In the genomic region with DNA sequence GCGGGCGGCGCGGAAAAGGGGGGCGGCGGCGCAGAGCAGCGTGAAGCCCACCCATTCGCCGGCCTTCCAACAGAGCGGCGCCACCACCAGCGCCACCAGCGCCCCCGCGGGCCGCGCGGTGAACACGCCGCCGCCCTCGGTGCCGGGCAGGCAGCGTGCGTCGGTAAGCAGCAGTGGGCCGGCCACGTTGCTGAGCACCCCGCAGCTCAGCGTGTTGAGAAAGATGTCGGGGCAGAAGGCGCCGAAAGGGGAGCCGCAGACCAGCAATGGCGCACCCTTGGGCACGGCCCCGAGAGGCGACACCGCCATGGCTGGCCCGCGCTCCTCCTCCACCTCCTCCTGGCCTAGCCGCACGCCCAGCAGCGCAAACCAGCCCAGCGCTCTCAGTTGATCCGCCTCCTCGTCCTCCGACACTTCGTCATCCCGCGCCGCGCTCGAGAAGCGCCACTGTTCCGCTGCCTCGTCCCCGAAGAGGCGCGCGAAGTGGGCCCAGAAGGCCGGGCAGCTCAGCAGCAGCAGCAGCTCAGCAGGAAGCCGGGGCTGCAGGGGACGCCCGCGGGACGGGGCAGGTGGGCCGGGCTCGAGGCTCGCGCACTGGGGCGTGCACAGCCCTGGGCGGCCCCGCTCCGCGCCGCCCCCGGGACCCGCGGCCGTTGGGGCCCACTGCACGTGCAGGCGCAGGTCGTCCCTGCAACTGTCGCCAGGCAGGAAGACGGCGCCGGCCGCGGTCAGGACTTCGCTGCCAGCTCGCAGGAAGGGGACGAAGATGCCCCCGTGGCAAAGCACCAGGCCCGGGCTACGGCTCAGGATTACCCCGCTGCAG, we compare ENCODE assay signal across 8 cellular contexts. TPM values are rescaled to one million over a fixed set of nuclear protein-coding genes. Genes with fewer than 3 reads are reported as not detected.
DNase-seq lines count a peak whose midpoint lies in the region; ATAC-seq, FAIRE-seq and TF ChIP-seq lines count a peak whose summit lies in the region.

No MANE protein-coding gene starts in this region.

- POLR2A ChIA-PET in naive thymus-derived CD8-positive, alpha-beta T cell (lab: Charles Lee), result interaction anchor here (0.5 to 5.2 kb wide), 21 partner anchors 9 to 1814 kb away, joined by 3 to 157 read pairs (median 4); a partner anchor contains a TSS

- H3K9me3 Mint-ChIP-seq in naive thymus-derived CD8-positive, alpha-beta T cell, result no peaks in the 10 kb centered on the region

- H3K36me3 Mint-ChIP-seq in naive thymus-derived CD8-positive, alpha-beta T cell, result peaks cover 0 to 30% (median 0%) of the 10 kb centered on the region in 3 donors

- peaks cover 19 to 50% (median 40%) of the 10 kb centered on the region in 4 donors for H3K4me1 Mint-ChIP-seq in naive thymus-derived CD8-positive, alpha-beta T cell

- H3K27ac Mint-ChIP-seq in naive thymus-derived CD8-positive, alpha-beta T cell, result peak overlapping the region; percentile 82 to 97 (median 95)

- ATAC-seq in HG03432 (IDR thresholded peaks at IDR 0.05; ENCODE audit: unreplicated experiment), result peak; percentile 60
- peak; percentile 71 to 72 for ATAC-seq in naive thymus-derived CD8-positive, alpha-beta T cell

- no peak for TF ChIP-seq CTCF in fibroblast of mammary gland (conservative IDR thresholded peaks at IDR 0.05; ENCODE audit: control insufficient read depth, insufficient read depth, low read depth, low read length)

- DNase-seq in C1 segment of cervical spinal cord (lab: John Stamatoyannopoulos, UW) (peak in 10 of 14 donors; percentile 5 to 75 (median 53)), GM19239 (ENCODE audit: insufficient read length, low spot score) (peak; percentile 71), OCI-M1 (lab: John Stamatoyannopoulos, UW) (peak; percentile 84), activated T-helper 1 cell treated with Interleukin-2 at 50 U/mL for 16 hours (ENCODE audit: low read depth) (peak; percentile 59), fibroblast of mammary gland (ENCODE audit: low read depth) (peak; percentile 62)
- DNase-seq in naive thymus-derived CD8-positive, alpha-beta T cell, result peak; percentile 65 to 84 (median 76)
- DNase-seq in stimulated activated naive CD4-positive, alpha-beta T cell (lab: John Stamatoyannopoulos, UW), result peak; percentile 62 to 89 (median 72)

- H3K27me3 Mint-ChIP-seq in naive thymus-derived CD8-positive, alpha-beta T cell, result no peaks in the 10 kb centered on the region

- peak overlapping the region; percentile 84 to 93 (median 90) for H3K4me3 Mint-ChIP-seq in naive thymus-derived CD8-positive, alpha-beta T cell

- FAIRE-seq in GM19239 (lab: Jason Lieb, UNC), result peak; percentile 54

- peak overlapping the region; percentile 63 for H3K4me3 ChIP-seq in fibroblast of mammary gland (ENCODE audit: control insufficient read depth, low read depth, low read length)

RNA-seq across cellular contexts. Expression of a gene that starts 0.6 kb away (rescaled TPM):
- 10 to 100 TPM; 34.5 to 35.3 TPM for total RNA-seq in naive thymus-derived CD8-positive, alpha-beta T cell
- polyA plus RNA-seq in naive thymus-derived CD8-positive, alpha-beta T cell, result 10 to 100 TPM; 23.0 to 28.8 (median 24.3) TPM

RNA-seq across cellular contexts. Expression of a gene that starts 13.3 kb away (rescaled TPM):
- total RNA-seq in naive thymus-derived CD8-positive, alpha-beta T cell, result 1 to 10 TPM; 4.7 to 6.2 TPM
- polyA plus RNA-seq in naive thymus-derived CD8-positive, alpha-beta T cell, result 1 to 10 TPM in 2 of 3 donors, under 1 TPM in 1; 0.80 to 1.5 (median 1.3) TPM

RNA-seq across cellular contexts. Expression of a gene that starts 24.4 kb away (rescaled TPM):
- 10 to 100 TPM; 91.7 to 94.7 TPM for total RNA-seq in naive thymus-derived CD8-positive, alpha-beta T cell
- 10 to 100 TPM; 18.7 to 37.3 (median 21.5) TPM for polyA plus RNA-seq in naive thymus-derived CD8-positive, alpha-beta T cell

Comparison
In these comparisons a context has a peak if more than half of its experiments do, and no peak if none do; other contexts are left out.
1. Peak in every context shown above with its lines: DNase-seq, ATAC-seq and H3K4me3 ChIP-seq.